In the genomic region with DNA sequence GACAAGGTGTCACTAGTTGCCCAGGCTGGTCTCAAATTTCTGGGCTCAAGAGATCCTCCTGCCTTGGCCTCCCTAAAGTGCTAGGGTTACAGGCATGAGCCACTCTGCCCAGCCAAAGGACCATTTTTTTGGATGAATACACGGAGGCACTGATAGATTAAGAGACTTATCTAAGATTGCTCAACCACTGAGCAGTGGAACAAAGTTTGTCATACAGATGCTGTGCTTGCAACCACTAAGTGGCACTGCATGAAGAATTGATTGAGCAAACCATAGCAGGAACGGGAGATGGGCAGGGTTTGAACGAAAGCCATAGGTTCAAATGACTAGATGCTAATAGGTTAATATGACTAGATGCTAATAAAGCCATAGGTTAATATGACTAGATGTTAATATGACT, we compare ENCODE assay signal across 28 cellular contexts.
"Had no signal": no experiment of that assay in that cellular context is flagged by ENCODE, and none has a peak within 500 bp of the region (broad histone marks: within the 10 kb centered on the region; RNA-seq: fewer than 3 reads in every experiment).

No MANE protein-coding gene starts in this region.

- H3K36me3 Mint-ChIP-seq: activated CD4-positive, alpha-beta memory T cell treated with anti-CD3 and anti-CD28 coated beads for 36 hours; activated naive CD4-positive, alpha-beta T cell treated with anti-CD3 and anti-CD28 coated beads, Interleukin-2, amount 10 ng/mL, durations not matched to agents 7 days and 5 days; activated naive CD8-positive, alpha-beta T cell treated with anti-CD3 and anti-CD28 coated beads, Interleukin-2, amount 10 ng/mL, durations not matched to agents 7 days and 5 days; immature natural killer cell had no signal

- DNase-seq: activated CD4-positive, alpha-beta memory T cell treated with anti-CD3 and anti-CD28 coated beads for 36 hours; activated CD4-positive, alpha-beta T cell treated with anti-CD3 and anti-CD28 coated beads, Interleukin-2, amount 10 ng/mL, durations not matched to agents 24 days and 14 days; activated CD4-positive, CD25-positive, alpha-beta regulatory T cell treated with anti-CD3 and anti-CD28 coated beads, Interleukin-2, amount 50 U/mL, for 72 hours; activated CD8-positive, alpha-beta memory T cell treated with anti-CD3 and anti-CD28 coated beads, Interleukin-2, amount 50 U/mL, for 48 hours; activated gamma-delta T cell; activated naive CD4-positive, alpha-beta T cell treated with anti-CD3 and anti-CD28 coated beads, Interleukin-2, amount 10 ng/mL, durations not matched to agents 7 days and 5 days; activated naive CD8-positive, alpha-beta T cell treated with anti-CD3 and anti-CD28 coated beads, Interleukin-2, amount 10 ng/mL, durations not matched to agents 7 days and 5 days; activated T-cell treated with anti-CD3 and anti-CD28 coated beads, Interleukin-2, amount 50 U/mL, for 24 hours; amniotic stem cell; brain microvascular endothelial cell; caudate nucleus; cortex of kidney; effector memory CD8-positive, alpha-beta T cell; foreskin keratinocyte; heart left ventricle; hypothalamus; immature natural killer cell; kidney; lower lobe of right lung; mesenchymal stem cell; spleen; stimulated activated naive CD4-positive, alpha-beta T cell treated with Interleukin-2 at 50 U/mL for 16 hours; T-helper 17 cell; T1000; testis; transverse colon had no signal

- FAIRE-seq: astrocyte, kidney had no signal

- ATAC-seq: effector memory CD8-positive, alpha-beta T cell; foreskin keratinocyte; heart left ventricle; lower lobe of right lung; natural killer cell treated with Interleukin-12 subunit alpha and Interleukin-12 subunit beta and Interleukin-15 and Interleukin-18, amount 100 ng/mL, for 72 hours; T-helper 17 cell had no signal

- H3K4me3 Mint-ChIP-seq: activated CD4-positive, alpha-beta memory T cell treated with anti-CD3 and anti-CD28 coated beads for 36 hours; activated CD4-positive, alpha-beta T cell treated with anti-CD3 and anti-CD28 coated beads, Interleukin-2, amount 10 ng/mL, durations not matched to agents 24 days and 14 days; activated naive CD4-positive, alpha-beta T cell treated with anti-CD3 and anti-CD28 coated beads, Interleukin-2, amount 10 ng/mL, durations not matched to agents 7 days and 5 days; activated naive CD8-positive, alpha-beta T cell treated with anti-CD3 and anti-CD28 coated beads, Interleukin-2, amount 10 ng/mL, durations not matched to agents 7 days and 5 days; activated T-cell treated with anti-CD3 and anti-CD28 coated beads, Interleukin-2, amount 50 U/mL, for 24 hours; effector memory CD8-positive, alpha-beta T cell; immature natural killer cell; natural killer cell treated with Interleukin-12 subunit alpha and Interleukin-12 subunit beta and Interleukin-15 and Interleukin-18, amount 100 ng/mL, for 72 hours; T-helper 17 cell had no signal

- H3K27me3 Mint-ChIP-seq: activated naive CD4-positive, alpha-beta T cell treated with anti-CD3 and anti-CD28 coated beads, Interleukin-2, amount 10 ng/mL, durations not matched to agents 7 days and 5 days; activated naive CD8-positive, alpha-beta T cell treated with anti-CD3 and anti-CD28 coated beads, Interleukin-2, amount 10 ng/mL, durations not matched to agents 7 days and 5 days had no signal

- H3K9me3 Mint-ChIP-seq: activated naive CD4-positive, alpha-beta T cell treated with anti-CD3 and anti-CD28 coated beads, Interleukin-2, amount 10 ng/mL, durations not matched to agents 7 days and 5 days; effector memory CD8-positive, alpha-beta T cell; natural killer cell treated with Interleukin-12 subunit alpha and Interleukin-12 subunit beta and Interleukin-15 and Interleukin-18, amount 100 ng/mL, for 72 hours had no signal

- H3K27ac Mint-ChIP-seq: activated CD4-positive, alpha-beta memory T cell treated with anti-CD3 and anti-CD28 coated beads for 36 hours; activated CD4-positive, alpha-beta T cell treated with anti-CD3 and anti-CD28 coated beads, Interleukin-2, amount 10 ng/mL, durations not matched to agents 24 days and 14 days; activated naive CD4-positive, alpha-beta T cell treated with anti-CD3 and anti-CD28 coated beads, Interleukin-2, amount 10 ng/mL, durations not matched to agents 7 days and 5 days; activated naive CD8-positive, alpha-beta T cell treated with anti-CD3 and anti-CD28 coated beads, Interleukin-2, amount 10 ng/mL, durations not matched to agents 7 days and 5 days; activated T-cell treated with anti-CD3 and anti-CD28 coated beads, Interleukin-2, amount 50 U/mL, for 24 hours; effector memory CD8-positive, alpha-beta T cell; immature natural killer cell; natural killer cell treated with Interleukin-12 subunit alpha and Interleukin-12 subunit beta and Interleukin-15 and Interleukin-18, amount 100 ng/mL, for 72 hours; T-helper 17 cell had no signal
